Comparison of ENCODE assay signal across 11 cellular contexts in genomic region chr12:2797721-2798418, GRCh38. TPM values are rescaled to one million over a fixed set of nuclear protein-coding genes. Genes with fewer than 3 reads are reported as not detected.
DNase-seq lines count a peak whose midpoint lies in the region; ATAC-seq, FAIRE-seq and TF ChIP-seq lines count a peak whose summit lies in the region.
"Had no signal": no experiment of that assay in that cellular context is flagged by ENCODE, and none has a peak within 500 bp of the region (broad histone marks: within the 10 kb centered on the region; RNA-seq: fewer than 3 reads in every experiment).

No MANE protein-coding gene starts in this region.

- peaks cover 65% of the 10 kb centered on the region for H3K79me2 ChIP-seq in HCT116 (ENCODE audit: insufficient read depth, low read length)

- no peaks in the 10 kb centered on the region for H3K27me3 ChIP-seq in HCT116 (ENCODE audit: insufficient read depth, low read length)
- no peaks in the 10 kb centered on the region for H3K27me3 ChIP-seq in bronchial epithelial cell (ENCODE audit: control insufficient read depth, insufficient read depth, low read length)
- peaks cover 0 to 8% of the 10 kb centered on the region in 2 experiments for H3K27me3 ChIP-seq in mesenchymal stem cell (ENCODE audit: control insufficient read depth in 1 of 2, insufficient read depth in 1 of 2, low read length in 2 of 2)

- H3K4ac ChIP-seq in mesenchymal stem cell (ENCODE audit: low read depth in 1 of 2, low read length in 2 of 2) = no peak overlapping the region

- H3K9ac ChIP-seq in HCT116 (ENCODE audit: low read length) (no peak overlapping the region), mesenchymal stem cell (ENCODE audit: low read length) (no peak overlapping the region)

- FAIRE-seq in bronchial epithelial cell (lab: Jason Lieb, UNC) = peak; percentile 43

- H3K36me3 ChIP-seq in HCT116 (ENCODE audit: control insufficient read depth in 1 of 2, insufficient read depth in 2 of 2, low read length in 2 of 2) = peaks cover 47 to 69% of the 10 kb centered on the region in 2 experiments
- H3K36me3 ChIP-seq in bronchial epithelial cell (ENCODE audit: control insufficient read depth, insufficient read depth, low read length) = peaks cover 43% of the 10 kb centered on the region
- peaks cover 41 to 56% of the 10 kb centered on the region in 2 experiments for H3K36me3 ChIP-seq in mesenchymal stem cell (ENCODE audit: control insufficient read depth in 1 of 2, insufficient read depth in 2 of 2, low read depth in 1 of 2, low read length in 2 of 2)

- POLR2A ChIA-PET in HCT116 (lab: Charles Lee) = no interaction called here

- no peak overlapping the region for H2BK5ac ChIP-seq in mesenchymal stem cell (ENCODE audit: low read depth, low read length, poor library complexity, severe bottlenecking)

- H3K9me2 ChIP-seq in HCT116 (ENCODE audit: insufficient read depth) = no peaks in the 10 kb centered on the region

- H2BK12ac ChIP-seq in mesenchymal stem cell (ENCODE audit: low read length in 2 of 2) = no peak overlapping the region

- TF ChIP-seq RAD21 in HCT116 (IDR thresholded peaks at IDR 0.05; ENCODE audit: low read depth) = no peak

- no peak overlapping the region for H4K91ac ChIP-seq in mesenchymal stem cell (ENCODE audit: low read length)

- no peak overlapping the region for H3K14ac ChIP-seq in mesenchymal stem cell (ENCODE audit: low read length in 2 of 2)

- TF ChIP-seq CTCF in C4-2B (conservative IDR thresholded peaks at IDR 0.05) = no peak
- TF ChIP-seq CTCF in HCT116 (IDR thresholded peaks at IDR 0.05 in 2 of 3, conservative IDR thresholded peaks at IDR 0.05 in 1 of 3; ENCODE audit: borderline replicate concordance in 1 of 3, insufficient read depth in 1 of 3, low read depth in 2 of 3, low read length in 2 of 3) = peak in 2 of 3 experiments; percentile 11 to 21; a peak in 1 of 6 replicates
- TF ChIP-seq CTCF in bronchial epithelial cell (IDR thresholded peaks at IDR 0.05; ENCODE audit: insufficient read depth, low read length, severe bottlenecking) = peak; percentile 5

- no peak overlapping the region for H2BK120ac ChIP-seq in mesenchymal stem cell (ENCODE audit: low read depth, low read length)

- H3K27ac ChIP-seq in C4-2B (peak overlapping the region; percentile 31), HCT116 (ENCODE audit: low read depth, low read length) (no peak overlapping the region), mesenchymal stem cell (ENCODE audit: low read length, poor library complexity, severe bottlenecking) (no peak overlapping the region)

- no peak overlapping the region for H3K23ac ChIP-seq in mesenchymal stem cell (ENCODE audit: low read length in 2 of 2)

- H4K8ac ChIP-seq in mesenchymal stem cell (ENCODE audit: low read length) = no peak overlapping the region

- H3K4me2 ChIP-seq in HCT116 (ENCODE audit: low read length) (no peak overlapping the region), mesenchymal stem cell (ENCODE audit: low read length, poor library complexity, severe bottlenecking) (no peak overlapping the region)

- intact Hi-C loops in HCT116 (cut with micrococcal nuclease) = no loop called here

- H2AFZ ChIP-seq in HCT116 (ENCODE audit: low read depth, low read length, poor library complexity, severe bottlenecking) (no peak overlapping the region), mesenchymal stem cell (ENCODE audit: low read depth, low read length) (no peak overlapping the region)

- peaks cover 22% of the 10 kb centered on the region; the same call in 1 of the 2 replicates for H4K20me1 ChIP-seq in HCT116 (ENCODE audit: insufficient read depth)

- RAD21 ChIA-PET in HCT116 (lab: Charles Lee; ENCODE audit: low non-redundant PET in 1 of 2, low total read pairs in 2 of 2, uncharacterized antibody in 2 of 2, unreplicated experiment in 2 of 2) = no interaction called here

- no peak overlapping the region for H2AK5ac ChIP-seq in mesenchymal stem cell (ENCODE audit: low read length, severe bottlenecking)

- CTCF ChIA-PET in HCT116 (lab: Charles Lee) = interaction anchor here (0.9 to 4.5 kb wide), 4 partner anchors 13 to 244 kb away, joined by 3 to 30 read pairs (median 3); no protein-coding TSS in a partner anchor

- H3K4me1 ChIP-seq in HCT116 (ENCODE audit: control insufficient read depth in 1 of 2, insufficient read depth in 2 of 2, low read length in 2 of 2) (peaks cover 10 to 20% of the 10 kb centered on the region in 2 experiments; a peak in 3 of 4 replicates), mesenchymal stem cell (ENCODE audit: control insufficient read depth, insufficient read depth, low read depth, low read length) (peaks cover 8% of the 10 kb centered on the region)

- no peak overlapping the region for H3K4me3 ChIP-seq in HCT116 (replicated peaks in 1 of 2; ENCODE audit: low read depth in 1 of 2, low read length in 2 of 2)
- H3K4me3 ChIP-seq in bronchial epithelial cell (ENCODE audit: low read depth, low read length) = no peak overlapping the region
- no peak overlapping the region for H3K4me3 ChIP-seq in mesenchymal stem cell (ENCODE audit: insufficient read depth in 1 of 2, low read depth in 1 of 2, low read length in 2 of 2)

- TF ChIP-seq POLR2A in HCT116 (IDR thresholded peaks at IDR 0.05; ENCODE audit: borderline replicate concordance, extremely low read depth, insufficient read depth, insufficient read length) = no peak

- H3K79me1 ChIP-seq in mesenchymal stem cell (replicated peaks; ENCODE audit: low read length, poor library complexity, severe bottlenecking) = peaks cover 30% of the 10 kb centered on the region

- no peak for ATAC-seq in HCT116
- ATAC-seq in GM21381 (IDR thresholded peaks at IDR 0.05; ENCODE audit: unreplicated experiment) = no peak
- ATAC-seq in GM19395 (IDR thresholded peaks at IDR 0.05; ENCODE audit: unreplicated experiment) = no peak

- no TSS peak for BruUV-seq in HCT116 (replicated peaks; lab: Mats Ljungman, UMichigan)

- no peak overlapping the region for H3K18ac ChIP-seq in mesenchymal stem cell (ENCODE audit: low read depth in 1 of 2, low read length in 2 of 2)

- DNase-seq in HCT116 (ENCODE audit: low read depth, low spot score) = no peak
- DNase-seq in bronchial epithelial cell (ENCODE audit: low read depth) = no peak
- peak; percentile 28 for DNase-seq in mesenchymal stem cell
- no peak for DNase-seq in islet precursor cell
- DNase-seq in stimulated activated CD8-positive, alpha-beta memory T cell treated with anti-CD3 and anti-CD28 coated beads, Interleukin-4, amount 100 ng/mL, for 48 hours = no peak
- DNase-seq: SHP77 had no signal

- no peak overlapping the region for H2BK15ac ChIP-seq in mesenchymal stem cell (ENCODE audit: low read depth, poor library complexity, severe bottlenecking)

- H3K9me3 ChIP-seq in HCT116 (ENCODE audit: control insufficient read depth in 1 of 2, insufficient read depth in 1 of 2, low read depth in 1 of 2, low read length in 2 of 2) (no peaks in the 10 kb centered on the region), mesenchymal stem cell (ENCODE audit: control insufficient read depth, low read length) (no peaks in the 10 kb centered on the region)

- WGBS in mesenchymal stem cell = 95% methylated on average over 7 of the region's 7 CpGs

TF ChIP-seq in HCT116, 20 proteins besides CTCF, POLR2A, EP300 and RAD21:
- TF ChIP-seq ZNF274 (IDR thresholded peaks at IDR 0.05; ENCODE audit: low read depth, low read length) = no peak
- TF ChIP-seq CBX3 (IDR thresholded peaks at IDR 0.05; ENCODE audit: low read depth) = no peak
- TF ChIP-seq ZBTB33 (IDR thresholded peaks at IDR 0.05; ENCODE audit: extremely low read depth, insufficient replicate concordance, low read length) = no peak
- TF ChIP-seq ATF3 (IDR thresholded peaks at IDR 0.05) = no peak
- TF ChIP-seq, protein P1, sequence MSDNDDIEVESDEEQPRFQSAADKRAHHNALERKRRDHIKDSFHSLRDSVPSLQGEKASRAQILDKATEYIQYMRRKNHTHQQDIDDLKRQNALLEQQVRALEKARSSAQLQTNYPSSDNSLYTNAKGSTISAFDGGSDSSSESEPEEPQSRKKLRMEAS (IDR thresholded peaks at IDR 0.05) = no peak
- TF ChIP-seq ELF1 (IDR thresholded peaks at IDR 0.05; ENCODE audit: borderline replicate concordance, low read depth) = no peak
- TF ChIP-seq TCF7L2 (IDR thresholded peaks at IDR 0.05; ENCODE audit: borderline replicate concordance, extremely low read depth, insufficient read depth, insufficient read length) = no peak
- TF ChIP-seq EZH2phosphoT487 (IDR thresholded peaks at IDR 0.05; ENCODE audit: borderline replicate concordance) = no peak

RNA-seq across cellular contexts. Expression of gene FKBP4, which starts 3.1 kb away (rescaled TPM):
- total RNA-seq in HCT116 (2021; ENCODE audit: unreplicated experiment) = 178 TPM
- 92.9 and 116 TPM in 2 replicates for polyA plus RNA-seq in HCT116 (2012)
- total RNA-seq in bronchial epithelial cell = 66.4 and 81.6 TPM in 2 replicates
- 33.6 TPM for polyA plus RNA-seq in mesenchymal stem cell (2013, experiment 1 of 2)
- polyA plus RNA-seq in mesenchymal stem cell (2013, experiment 2 of 2) = 31.8 TPM

RNA-seq across cellular contexts. Expression of gene ITFG2, which starts 14.6 kb away (rescaled TPM):
- 24.6 TPM for total RNA-seq in HCT116 (2021; ENCODE audit: unreplicated experiment)
- 25.9 and 27.9 TPM in 2 replicates for polyA plus RNA-seq in HCT116 (2012)
- 14.6 and 17.6 TPM in 2 replicates for total RNA-seq in bronchial epithelial cell
- 12.0 TPM for polyA plus RNA-seq in mesenchymal stem cell (2013, experiment 1 of 2)
- polyA plus RNA-seq in mesenchymal stem cell (2013, experiment 2 of 2) = 10.8 TPM

RNA-seq across cellular contexts. Expression of gene NRIP2, which starts 37.0 kb away (rescaled TPM):
- total RNA-seq in HCT116 (2021; ENCODE audit: unreplicated experiment) (not detected), bronchial epithelial cell (not detected in 2 replicates)
- 0.55 and 0.64 TPM in 2 replicates for polyA plus RNA-seq in HCT116 (2012)
- polyA plus RNA-seq in mesenchymal stem cell (2013, experiment 1 of 2) = 0.06 TPM
- 0.04 TPM for polyA plus RNA-seq in mesenchymal stem cell (2013, experiment 2 of 2)
- total RNA-seq: mesothelial cell of epicardium had no signal

RNA-seq across cellular contexts. Expression of gene TEX52, which starts 59.0 kb away (rescaled TPM):
- not detected for total RNA-seq in HCT116 (2021; ENCODE audit: unreplicated experiment)
- polyA plus RNA-seq in HCT116 (2012) = 0.51 and 0.53 TPM in 2 replicates
- not detected in 2 replicates for total RNA-seq in bronchial epithelial cell
- not detected for polyA plus RNA-seq in mesenchymal stem cell (2013, experiment 1 of 2)
- not detected for polyA plus RNA-seq in mesenchymal stem cell (2013, experiment 2 of 2)
- total RNA-seq: mesothelial cell of epicardium, urinary bladder had no signal
- polyA plus RNA-seq: urinary bladder had no signal
